18 cellular contexts compared by ENCODE assay signal in genomic region chr10:25851548-25851947, GRCh38.
DNase-seq lines count a peak whose midpoint lies in the region; ATAC-seq and TF ChIP-seq lines count a peak whose summit lies in the region.
"Had no signal": no experiment of that assay in that cellular context is flagged by ENCODE, and none has a peak within 500 bp of the region (broad histone marks: within the 10 kb centered on the region; RNA-seq: fewer than 3 reads in every experiment).

No MANE protein-coding gene starts in this region.

- TF ChIP-seq CTCF in GM23338 (conservative IDR thresholded peaks at IDR 0.05; ENCODE audit: low read depth in 2 of 2): no peak
- no peak for TF ChIP-seq CTCF in endodermal cell (conservative IDR thresholded peaks at IDR 0.05)
- TF ChIP-seq CTCF in neural cell (IDR thresholded peaks at IDR 0.05; ENCODE audit: poor library complexity, severe bottlenecking): no peak
- no peak for TF ChIP-seq CTCF in ovary (IDR thresholded peaks at IDR 0.05)

- no peaks in the 10 kb centered on the region for H3K9me2 ChIP-seq in GM23338 (ENCODE audit: insufficient read depth)
- no peaks in the 10 kb centered on the region for H3K9me2 ChIP-seq in neural cell (ENCODE audit: insufficient read depth, low read length)

- no peak overlapping the region for H3K27ac ChIP-seq in GM23338 (ENCODE audit: low read depth)
- no peak overlapping the region for H3K27ac ChIP-seq in endodermal cell (ENCODE audit: low read depth, low read length)
- peak overlapping the region; percentile 88 for H3K27ac ChIP-seq in neural cell (ENCODE audit: low read length)
- no peak overlapping the region for H3K27ac ChIP-seq in ovary
- H3K27ac ChIP-seq: BLaER1 had no signal

- TF ChIP-seq POLR2A in ovary (IDR thresholded peaks at IDR 0.05): no peak

- no peaks in the 10 kb centered on the region for H4K20me1 ChIP-seq in GM23338 (replicated peaks; ENCODE audit: insufficient read depth)
- no peaks in the 10 kb centered on the region for H4K20me1 ChIP-seq in neural cell (ENCODE audit: insufficient read depth)
- H4K20me1 ChIP-seq: BLaER1 had no signal

- H3K4me1 Mint-ChIP-seq in GM23338 (peaks cover 30% of the 10 kb centered on the region), endodermal cell (peaks cover 48% of the 10 kb centered on the region), T-helper 17 cell (no peaks in the 10 kb centered on the region)
- H3K4me1 Mint-ChIP-seq: CD14-positive monocyte; CD4-positive, alpha-beta memory T cell; CD4-positive, CD25-positive, alpha-beta regulatory T cell; CD8-positive, alpha-beta memory T cell had no signal

- H3K4me2 ChIP-seq in GM23338: 0 out of 2 replicates have a peak overlapping the region, but pooled peaks have one; percentile 28
- no peak overlapping the region for H3K4me2 ChIP-seq in neural cell (ENCODE audit: low read length)
- H3K4me2 ChIP-seq: BLaER1 had no signal

- TF ChIP-seq RAD21 in neural cell (conservative IDR thresholded peaks at IDR 0.05): no peak

- H3K27ac Mint-ChIP-seq in GM23338 (no peak overlapping the region), endodermal cell (peak overlapping the region; percentile 21), T-helper 17 cell (no peak overlapping the region)
- H3K27ac Mint-ChIP-seq: CD14-positive monocyte; CD4-positive, alpha-beta memory T cell; CD8-positive, alpha-beta memory T cell had no signal

- H3K4me3 ChIP-seq in GM23338: no peak overlapping the region
- peak overlapping the region; percentile 21 for H3K4me3 ChIP-seq in endodermal cell (ENCODE audit: low read length)
- H3K4me3 ChIP-seq in neural cell (ENCODE audit: low read length): peak overlapping the region; percentile 48
- no peak overlapping the region for H3K4me3 ChIP-seq in ovary
- H3K4me3 ChIP-seq: BLaER1 had no signal

- H2AFZ ChIP-seq in GM23338: peak overlapping the region; percentile 86
- no peak overlapping the region for H2AFZ ChIP-seq in neural cell (ENCODE audit: low read depth, low read length)

- ATAC-seq in GM23338 (no peak; the same call in 2 of the 3 replicates), T-helper 17 cell (no peak)

- 45 to 64% methylated on average over 7 of the region's 7 CpGs for WGBS in endodermal cell (ENCODE audit: insufficient coverage in 1 of 2, insufficient read length in 1 of 2), 2 experiments
- 55 to 65% (median 56%) methylated on average over 7 of the region's 7 CpGs for WGBS in ovary, 3 donors

- intact Hi-C loops in ovary (cut with DNase I): no loop called here

- H3K9me3 ChIP-seq in endodermal cell (ENCODE audit: control insufficient read depth, low read length) (no peaks in the 10 kb centered on the region), neural cell (ENCODE audit: low read length) (no peaks in the 10 kb centered on the region), T-helper 17 cell (ENCODE audit: control insufficient read depth, low read length, poor library complexity, severe bottlenecking) (no peaks in the 10 kb centered on the region), ovary (no peaks in the 10 kb centered on the region)
- H3K9me3 ChIP-seq: BE2C, BLaER1 had no signal

- TF ChIP-seq EP300 in neural cell (conservative IDR thresholded peaks at IDR 0.05; ENCODE audit: poor library complexity, severe bottlenecking): no peak
- no peak for TF ChIP-seq EP300 in ovary (IDR thresholded peaks at IDR 0.05)

- DNase-seq in GM23338 (ENCODE audit: low spot score): peak; percentile 24
- peak; percentile 52 for DNase-seq in endodermal cell
- DNase-seq in D341Med (ENCODE audit: low spot score): no peak
- no peak for DNase-seq in T-helper 17 cell
- no peak for DNase-seq in ovary
- DNase-seq: 8988T; ACHN; BE2C; C1 segment of cervical spinal cord; CD4-positive, alpha-beta memory T cell; CD4-positive, CD25-positive, alpha-beta regulatory T cell; CD8-positive, alpha-beta memory T cell; COR-L47; DMS79 treated with DMSO at 0.1 percent for 48 hours; GF-D8 had no signal

- peak overlapping the region; percentile 9 for H3K9ac ChIP-seq in endodermal cell (ENCODE audit: extremely low read depth, low read length, poor library complexity, severe bottlenecking)
- H3K9ac ChIP-seq in neural cell (ENCODE audit: low read length): peak overlapping the region; percentile 35
- H3K9ac ChIP-seq: BLaER1 had no signal

- H3K27me3 ChIP-seq in GM23338 (ENCODE audit: insufficient read depth) (no peaks in the 10 kb centered on the region), endodermal cell (ENCODE audit: control insufficient read depth, insufficient read depth, low read length, poor library complexity, severe bottlenecking) (no peaks in the 10 kb centered on the region), neural cell (ENCODE audit: insufficient read depth, low read depth, low read length) (no peaks in the 10 kb centered on the region), ovary (no peaks in the 10 kb centered on the region)
- H3K27me3 ChIP-seq: BE2C, BLaER1 had no signal

- H3K36me3 Mint-ChIP-seq in GM23338 (ENCODE audit: low read depth): no peaks in the 10 kb centered on the region
- no peaks in the 10 kb centered on the region for H3K36me3 Mint-ChIP-seq in endodermal cell (ENCODE audit: low read depth)
- H3K36me3 Mint-ChIP-seq in T-helper 17 cell (ENCODE audit: low read depth): no peaks in the 10 kb centered on the region
- H3K36me3 Mint-ChIP-seq: CD14-positive monocyte; CD4-positive, alpha-beta memory T cell; CD4-positive, CD25-positive, alpha-beta regulatory T cell; CD8-positive, alpha-beta memory T cell had no signal

- H3K79me2 ChIP-seq in GM23338 (replicated peaks; ENCODE audit: insufficient read depth): no peaks in the 10 kb centered on the region
- H3K79me2 ChIP-seq in neural cell (replicated peaks; ENCODE audit: insufficient read depth, low read length): no peaks in the 10 kb centered on the region

- H3K36me3 ChIP-seq in GM23338 (ENCODE audit: insufficient read depth): no peaks in the 10 kb centered on the region
- no peaks in the 10 kb centered on the region for H3K36me3 ChIP-seq in endodermal cell (ENCODE audit: control insufficient read depth, insufficient read depth, low read length)
- H3K36me3 ChIP-seq in neural cell (ENCODE audit: insufficient read depth, low read length): no peaks in the 10 kb centered on the region
- no peaks in the 10 kb centered on the region for H3K36me3 ChIP-seq in ovary
- H3K36me3 ChIP-seq: BE2C, BLaER1 had no signal

- H3K4me1 ChIP-seq in GM23338 (ENCODE audit: insufficient read depth) (peaks cover 16% of the 10 kb centered on the region), endodermal cell (ENCODE audit: control insufficient read depth, insufficient read depth, low read length) (peaks cover 18% of the 10 kb centered on the region), ovary (ENCODE audit: insufficient read depth) (no peaks in the 10 kb centered on the region)
- H3K4me1 ChIP-seq: BE2C, BLaER1 had no signal

- no peaks in the 10 kb centered on the region for H3F3A ChIP-seq in GM23338 (replicated peaks; ENCODE audit: low read depth)
- H3F3A ChIP-seq in neural cell (ENCODE audit: insufficient read depth, low read length, poor library complexity, severe bottlenecking): peaks cover 5% of the 10 kb centered on the region

- H3K9me3 Mint-ChIP-seq in GM23338: no peaks in the 10 kb centered on the region; the same call in 2 of the 3 replicates
- no peaks in the 10 kb centered on the region for H3K9me3 Mint-ChIP-seq in endodermal cell

- H3K4me3 Mint-ChIP-seq in GM23338 (no peak overlapping the region), endodermal cell (no peak overlapping the region), T-helper 17 cell (no peak overlapping the region)
- H3K4me3 Mint-ChIP-seq: CD4-positive, alpha-beta memory T cell; CD4-positive, CD25-positive, alpha-beta regulatory T cell; CD8-positive, alpha-beta memory T cell had no signal

- peaks cover 2% of the 10 kb centered on the region for H3K27me3 Mint-ChIP-seq in GM23338 (ENCODE audit: insufficient read depth, low read depth, poor library complexity)
- no peaks in the 10 kb centered on the region for H3K27me3 Mint-ChIP-seq in endodermal cell (ENCODE audit: insufficient read depth)
- peaks cover 23% of the 10 kb centered on the region for H3K27me3 Mint-ChIP-seq in T-helper 17 cell

TF ChIP-seq in GM23338, 12 proteins besides CTCF, POLR2A, EP300 and RAD21 (continues in another document):
- TF ChIP-seq EZH2 (IDR thresholded peaks at IDR 0.05; ENCODE audit: low read depth, unreplicated experiment) (no peak), CREB1 (CRISPR knock-in tag; IDR thresholded peaks at IDR 0.05; ENCODE audit: low read depth) (no peak)

TF ChIP-seq in neural cell, 6 proteins besides CTCF, POLR2A, EP300 and RAD21:
- TF ChIP-seq REST (IDR thresholded peaks at IDR 0.05; ENCODE audit: borderline replicate concordance) (no peak), EZH2 (IDR thresholded peaks at IDR 0.05; ENCODE audit: borderline replicate concordance, insufficient read depth, low read length, poor library complexity, severe bottlenecking) (no peak), TAF1 (IDR thresholded peaks at IDR 0.05; ENCODE audit: low read depth) (no peak), MXI1 (conservative IDR thresholded peaks at IDR 0.05; ENCODE audit: poor library complexity, severe bottlenecking) (no peak), POLR2AphosphoS5 (IDR thresholded peaks at IDR 0.05) (no peak), SMC3 (conservative IDR thresholded peaks at IDR 0.05; ENCODE audit: poor library complexity) (no peak)

Comparison
In these comparisons a context has a peak if more than half of its experiments do, and no peak if none do; other contexts are left out.
1. DNase-seq: peak in GM23338 (single experiment) and endodermal cell (single experiment); none in D341Med (single experiment), T-helper 17 cell (0 of 3) and ovary (0 of 5).
2. H3K4me3 ChIP-seq: peak in endodermal cell (single experiment) and neural cell (single experiment); none in GM23338 (single experiment) and ovary (single experiment).